Comparison of ENCODE assay signal across 2 cellular contexts in genomic region chr22:25013634-25014033, GRCh38.
TF ChIP-seq lines count a peak whose summit lies in the region.

No MANE protein-coding gene starts in this region.

TF ChIP-seq in SK-N-SH treated with all-trans-retinoic acid at 6 μM for 48 hours, 23 proteins besides CTCF, POLR2A, EP300 and RAD21 (continued from another document):
- TF ChIP-seq, protein P1, sequence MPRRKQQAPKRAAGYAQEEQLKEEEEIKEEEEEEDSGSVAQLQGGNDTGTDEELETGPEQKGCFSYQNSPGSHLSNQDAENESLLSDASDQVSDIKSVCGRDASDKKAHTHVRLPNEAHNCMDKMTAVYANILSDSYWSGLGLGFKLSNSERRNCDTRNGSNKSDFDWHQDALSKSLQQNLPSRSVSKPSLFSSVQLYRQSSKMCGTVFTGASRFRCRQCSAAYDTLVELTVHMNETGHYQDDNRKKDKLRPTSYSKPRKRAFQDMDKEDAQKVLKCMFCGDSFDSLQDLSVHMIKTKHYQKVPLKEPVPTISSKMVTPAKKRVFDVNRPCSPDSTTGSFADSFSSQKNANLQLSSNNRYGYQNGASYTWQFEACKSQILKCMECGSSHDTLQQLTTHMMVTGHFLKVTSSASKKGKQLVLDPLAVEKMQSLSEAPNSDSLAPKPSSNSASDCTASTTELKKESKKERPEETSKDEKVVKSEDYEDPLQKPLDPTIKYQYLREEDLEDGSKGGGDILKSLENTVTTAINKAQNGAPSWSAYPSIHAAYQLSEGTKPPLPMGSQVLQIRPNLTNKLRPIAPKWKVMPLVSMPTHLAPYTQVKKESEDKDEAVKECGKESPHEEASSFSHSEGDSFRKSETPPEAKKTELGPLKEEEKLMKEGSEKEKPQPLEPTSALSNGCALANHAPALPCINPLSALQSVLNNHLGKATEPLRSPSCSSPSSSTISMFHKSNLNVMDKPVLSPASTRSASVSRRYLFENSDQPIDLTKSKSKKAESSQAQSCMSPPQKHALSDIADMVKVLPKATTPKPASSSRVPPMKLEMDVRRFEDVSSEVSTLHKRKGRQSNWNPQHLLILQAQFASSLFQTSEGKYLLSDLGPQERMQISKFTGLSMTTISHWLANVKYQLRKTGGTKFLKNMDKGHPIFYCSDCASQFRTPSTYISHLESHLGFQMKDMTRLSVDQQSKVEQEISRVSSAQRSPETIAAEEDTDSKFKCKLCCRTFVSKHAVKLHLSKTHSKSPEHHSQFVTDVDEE (CRISPR knock-in tag; IDR thresholded peaks at IDR 0.05), result no peak
- no peak for TF ChIP-seq ZC3H10 (CRISPR knock-in tag; IDR thresholded peaks at IDR 0.05)
- no peak for TF ChIP-seq OSR1 (CRISPR knock-in tag; IDR thresholded peaks at IDR 0.05)
- no peak for TF ChIP-seq ZNF8 (CRISPR knock-in tag; IDR thresholded peaks at IDR 0.05)
- TF ChIP-seq RARB (CRISPR knock-in tag; IDR thresholded peaks at IDR 0.05), result no peak
- no peak for TF ChIP-seq ARNTL (CRISPR knock-in tag; IDR thresholded peaks at IDR 0.05; ENCODE audit: borderline replicate concordance, low read depth)
- no peak for TF ChIP-seq CREB5 (CRISPR knock-in tag; IDR thresholded peaks at IDR 0.05; ENCODE audit: low read depth)
- no peak for TF ChIP-seq PATZ1 (CRISPR knock-in tag; IDR thresholded peaks at IDR 0.05; ENCODE audit: borderline replicate concordance)
- no peak for TF ChIP-seq ISL1 (CRISPR knock-in tag; IDR thresholded peaks at IDR 0.05)
- TF ChIP-seq ZNF565 (CRISPR knock-in tag; conservative IDR thresholded peaks at IDR 0.05; ENCODE audit: low read depth), result no peak

TF ChIP-seq in SK-N-SH, 30 proteins besides CTCF, POLR2A, EP300 and RAD21 (continued from another document):
- no peak for TF ChIP-seq USF1 (IDR thresholded peaks at IDR 0.05; ENCODE audit: borderline replicate concordance, low read depth)
- no peak for TF ChIP-seq FOXM1 (IDR thresholded peaks at IDR 0.05; ENCODE audit: low read depth)
- TF ChIP-seq, protein P2, sequence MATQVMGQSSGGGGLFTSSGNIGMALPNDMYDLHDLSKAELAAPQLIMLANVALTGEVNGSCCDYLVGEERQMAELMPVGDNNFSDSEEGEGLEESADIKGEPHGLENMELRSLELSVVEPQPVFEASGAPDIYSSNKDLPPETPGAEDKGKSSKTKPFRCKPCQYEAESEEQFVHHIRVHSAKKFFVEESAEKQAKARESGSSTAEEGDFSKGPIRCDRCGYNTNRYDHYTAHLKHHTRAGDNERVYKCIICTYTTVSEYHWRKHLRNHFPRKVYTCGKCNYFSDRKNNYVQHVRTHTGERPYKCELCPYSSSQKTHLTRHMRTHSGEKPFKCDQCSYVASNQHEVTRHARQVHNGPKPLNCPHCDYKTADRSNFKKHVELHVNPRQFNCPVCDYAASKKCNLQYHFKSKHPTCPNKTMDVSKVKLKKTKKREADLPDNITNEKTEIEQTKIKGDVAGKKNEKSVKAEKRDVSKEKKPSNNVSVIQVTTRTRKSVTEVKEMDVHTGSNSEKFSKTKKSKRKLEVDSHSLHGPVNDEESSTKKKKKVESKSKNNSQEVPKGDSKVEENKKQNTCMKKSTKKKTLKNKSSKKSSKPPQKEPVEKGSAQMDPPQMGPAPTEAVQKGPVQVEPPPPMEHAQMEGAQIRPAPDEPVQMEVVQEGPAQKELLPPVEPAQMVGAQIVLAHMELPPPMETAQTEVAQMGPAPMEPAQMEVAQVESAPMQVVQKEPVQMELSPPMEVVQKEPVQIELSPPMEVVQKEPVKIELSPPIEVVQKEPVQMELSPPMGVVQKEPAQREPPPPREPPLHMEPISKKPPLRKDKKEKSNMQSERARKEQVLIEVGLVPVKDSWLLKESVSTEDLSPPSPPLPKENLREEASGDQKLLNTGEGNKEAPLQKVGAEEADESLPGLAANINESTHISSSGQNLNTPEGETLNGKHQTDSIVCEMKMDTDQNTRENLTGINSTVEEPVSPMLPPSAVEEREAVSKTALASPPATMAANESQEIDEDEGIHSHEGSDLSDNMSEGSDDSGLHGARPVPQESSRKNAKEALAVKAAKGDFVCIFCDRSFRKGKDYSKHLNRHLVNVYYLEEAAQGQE (IDR thresholded peaks at IDR 0.05; ENCODE audit: low read depth, low read length), result no peak
